In genomic region chr17:60664022-60664421, GRCh38 we compare ENCODE assay signal across 20 cellular contexts.
"Had no signal": no experiment of that assay in that cellular context is flagged by ENCODE, and none has a peak within 500 bp of the region (broad histone marks: within the 10 kb centered on the region; RNA-seq: fewer than 3 reads in every experiment).

No MANE protein-coding gene starts in this region.

- H3K27ac ChIP-seq: adrenal gland, esophagus squamous epithelium, gastroesophageal sphincter, heart right ventricle, lower lobe of right lung, testis had no signal

- FAIRE-seq: colon, small intestine, TTC549 had no signal

- H3K4me1 ChIP-seq: adrenal gland, esophagus squamous epithelium, heart right ventricle, lower lobe of right lung, testis had no signal

- DNase-seq: activated CD4-positive, alpha-beta memory T cell treated with anti-CD3 and anti-CD28 coated beads, Interleukin-2, amount 10 ng/mL, durations not matched to agents 7 days and 5 days; activated CD4-positive, alpha-beta T cell treated with anti-CD3 and anti-CD28 coated beads for 4 hours; activated effector memory CD4-positive, alpha-beta T cell treated with Interleukin-2 at 50 U/mL for 16 hours; activated naive CD4-positive, alpha-beta T cell treated with anti-CD3 and anti-CD28 coated beads, Interleukin-2, amount 50 U/mL, for 16 hours; activated T-cell treated with anti-CD3 and anti-CD28 coated beads, Interleukin-2, amount 50 U/mL, for 4 hours; adrenal gland; caudate nucleus; esophagus squamous epithelium; heart right ventricle; left cardiac atrium; lower lobe of right lung; nucleus accumbens; small intestine; stimulated activated CD4-positive, alpha-beta T cell treated with anti-CD3 and anti-CD28 coated beads, Interleukin-4, amount 100 ng/mL, for 4 hours; stimulated activated CD8-positive, alpha-beta memory T cell treated with anti-CD3 and anti-CD28 coated beads, Interleukin-4, amount 100 ng/mL, for 48 hours; testis had no signal

- H3K36me3 ChIP-seq: adrenal gland had no signal

- H3K4me3 ChIP-seq: adrenal gland, esophagus squamous epithelium, gastroesophageal sphincter, heart right ventricle, lower lobe of right lung, testis had no signal

- ATAC-seq: activated T-cell treated with anti-CD3 and anti-CD28 coated beads, Interleukin-2, amount 50 U/mL, for 4 hours; gastroesophageal sphincter; heart right ventricle; left cardiac atrium; lower lobe of right lung; WTC11 had no signal

- H3K9me3 ChIP-seq: adrenal gland, esophagus squamous epithelium, gastroesophageal sphincter, heart right ventricle, lower lobe of right lung, testis had no signal

- H3K27me3 ChIP-seq: adrenal gland, esophagus squamous epithelium, gastroesophageal sphincter, heart right ventricle, testis had no signal
